22 cellular contexts compared by ENCODE assay signal in the genomic region with DNA sequence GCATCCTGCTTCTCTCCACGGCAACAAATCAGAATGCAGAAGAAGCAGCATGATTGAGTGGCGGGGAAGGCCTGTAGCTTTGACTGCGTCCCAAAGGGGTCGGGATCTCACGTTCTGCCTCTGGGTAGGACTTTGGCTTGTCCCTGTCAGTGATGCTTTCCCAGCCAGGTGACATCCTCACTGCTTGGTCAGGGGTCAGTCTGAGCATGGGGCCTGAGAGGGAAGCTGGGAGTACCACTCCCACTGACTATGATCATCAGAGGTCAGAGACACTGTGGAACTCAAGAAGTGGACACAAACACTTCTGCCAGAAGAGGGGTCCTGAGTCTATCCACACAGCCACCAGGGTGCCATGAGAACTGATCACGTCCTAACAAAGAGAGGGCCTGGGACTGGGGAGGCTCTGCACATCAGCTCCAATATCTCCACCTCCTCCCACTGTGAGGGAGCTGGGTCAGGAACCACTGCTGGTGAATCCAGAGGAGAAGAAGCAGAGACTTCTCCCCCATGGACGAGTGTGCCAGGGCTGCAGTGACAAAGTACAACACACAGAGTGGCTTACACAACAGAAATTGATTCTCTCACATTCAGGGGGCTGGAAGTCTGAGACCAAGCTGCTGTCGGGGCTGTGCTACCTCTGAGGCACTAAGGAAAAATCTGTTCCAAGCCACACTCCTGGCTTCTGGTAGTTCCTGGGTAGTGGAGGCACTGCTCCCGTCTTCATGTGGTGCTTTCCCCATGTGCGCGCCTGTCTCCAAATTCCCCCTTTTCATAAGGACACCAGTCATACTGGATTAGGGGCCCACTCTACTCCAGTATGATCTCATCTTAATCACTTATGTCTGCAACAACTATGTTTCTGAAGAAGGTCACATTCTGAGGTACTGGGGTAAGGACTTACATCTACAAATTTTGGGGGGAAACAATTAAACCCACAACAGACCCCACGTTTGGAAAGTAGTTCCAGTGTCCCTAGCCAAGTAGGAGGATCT.
"Had no signal": no experiment of that assay in that cellular context is flagged by ENCODE, and none has a peak within 500 bp of the region (broad histone marks: within the 10 kb centered on the region; RNA-seq: fewer than 3 reads in every experiment).

No MANE protein-coding gene starts in this region.

- ATAC-seq: left colon; mucosa of descending colon; naive thymus-derived CD8-positive, alpha-beta T cell; pancreas; right cardiac atrium; stimulated activated naive B cell treated with anti-CD40 and anti-IgM and Interleukin-4, amounts not matched to agents 10 μg/mL and 1 μg/mL and 100 μg/mL, for 72 hours; stimulated activated naive CD8-positive, alpha-beta T cell treated with anti-CD3 and anti-CD28 coated beads, Interleukin-15, amount 100 ng/mL, for 72 hours; upper lobe of right lung had no signal

- H3K27ac Mint-ChIP-seq: naive thymus-derived CD8-positive, alpha-beta T cell; neural progenitor cell; stimulated activated naive B cell treated with anti-CD40 and anti-IgM and Interleukin-4, amounts not matched to agents 10 μg/mL and 1 μg/mL and 100 μg/mL, for 72 hours had no signal

- H3K4me1 Mint-ChIP-seq: naive thymus-derived CD8-positive, alpha-beta T cell; stimulated activated naive B cell treated with anti-CD40 and anti-IgM and Interleukin-4, amounts not matched to agents 10 μg/mL and 1 μg/mL and 100 μg/mL, for 72 hours; stimulated activated naive CD8-positive, alpha-beta T cell treated with anti-CD3 and anti-CD28 coated beads, Interleukin-15, amount 100 ng/mL, for 72 hours had no signal

- H3K9ac ChIP-seq: neural progenitor cell had no signal

- H3K4me1 ChIP-seq: colonic mucosa, neural progenitor cell, pancreas, testis, tibial nerve, upper lobe of right lung, vagina had no signal

- H3K27me3 ChIP-seq: colonic mucosa, hepatocyte, neural progenitor cell, pancreas, testis, tibial nerve, upper lobe of right lung, vagina had no signal

- H3K4me2 ChIP-seq: hepatocyte, neural progenitor cell, smooth muscle cell had no signal

- H3K27ac ChIP-seq: colonic mucosa, hepatocyte, neural progenitor cell, pancreas, testis, tibial nerve, upper lobe of right lung, vagina had no signal

- H3K36me3 ChIP-seq: colonic mucosa, neural progenitor cell, pancreas, tibial nerve, upper lobe of right lung, vagina had no signal

- H3K9me3 Mint-ChIP-seq: naive thymus-derived CD8-positive, alpha-beta T cell; neural progenitor cell; stimulated activated naive B cell treated with anti-CD40 and anti-IgM and Interleukin-4, amounts not matched to agents 10 μg/mL and 1 μg/mL and 100 μg/mL, for 72 hours; stimulated activated naive CD8-positive, alpha-beta T cell treated with anti-CD3 and anti-CD28 coated beads, Interleukin-15, amount 100 ng/mL, for 72 hours had no signal

- H3K9me3 ChIP-seq: colonic mucosa, mucosa of descending colon, pancreas, testis, tibial nerve, upper lobe of right lung, vagina had no signal

- H3K36me3 Mint-ChIP-seq: naive thymus-derived CD8-positive, alpha-beta T cell; neural progenitor cell; stimulated activated naive B cell treated with anti-CD40 and anti-IgM and Interleukin-4, amounts not matched to agents 10 μg/mL and 1 μg/mL and 100 μg/mL, for 72 hours had no signal

- H3K4me3 Mint-ChIP-seq: naive thymus-derived CD8-positive, alpha-beta T cell; neural progenitor cell; stimulated activated naive B cell treated with anti-CD40 and anti-IgM and Interleukin-4, amounts not matched to agents 10 μg/mL and 1 μg/mL and 100 μg/mL, for 72 hours; stimulated activated naive CD8-positive, alpha-beta T cell treated with anti-CD3 and anti-CD28 coated beads, Interleukin-15, amount 100 ng/mL, for 72 hours had no signal

- DNase-seq: colonic mucosa; dermis blood vessel endothelial cell; erythroblast; foreskin melanocyte; head of caudate nucleus; left colon; mammary epithelial cell; mucosa of descending colon; naive thymus-derived CD8-positive, alpha-beta T cell; occipital lobe; pancreas; right cardiac atrium; stimulated activated CD4-positive, alpha-beta T cell treated with anti-CD3 and anti-CD28 coated beads, Interleukin-2, amount 100 ng/mL, for 48 hours; stimulated activated naive B cell treated with anti-CD40 and anti-IgM and Interleukin-4, amounts not matched to agents 10 μg/mL and 1 μg/mL and 100 μg/mL, for 72 hours; stimulated activated naive CD8-positive, alpha-beta T cell treated with anti-CD3 and anti-CD28 coated beads, Interleukin-15, amount 100 ng/mL, for 72 hours; testis; upper lobe of right lung had no signal

- H3K4me3 ChIP-seq: colonic mucosa, hepatocyte, mucosa of descending colon, neural progenitor cell, pancreas, smooth muscle cell, testis, tibial nerve, upper lobe of right lung, vagina had no signal
